Comparison of ENCODE assay signal across 9 cellular contexts in the genomic region with DNA sequence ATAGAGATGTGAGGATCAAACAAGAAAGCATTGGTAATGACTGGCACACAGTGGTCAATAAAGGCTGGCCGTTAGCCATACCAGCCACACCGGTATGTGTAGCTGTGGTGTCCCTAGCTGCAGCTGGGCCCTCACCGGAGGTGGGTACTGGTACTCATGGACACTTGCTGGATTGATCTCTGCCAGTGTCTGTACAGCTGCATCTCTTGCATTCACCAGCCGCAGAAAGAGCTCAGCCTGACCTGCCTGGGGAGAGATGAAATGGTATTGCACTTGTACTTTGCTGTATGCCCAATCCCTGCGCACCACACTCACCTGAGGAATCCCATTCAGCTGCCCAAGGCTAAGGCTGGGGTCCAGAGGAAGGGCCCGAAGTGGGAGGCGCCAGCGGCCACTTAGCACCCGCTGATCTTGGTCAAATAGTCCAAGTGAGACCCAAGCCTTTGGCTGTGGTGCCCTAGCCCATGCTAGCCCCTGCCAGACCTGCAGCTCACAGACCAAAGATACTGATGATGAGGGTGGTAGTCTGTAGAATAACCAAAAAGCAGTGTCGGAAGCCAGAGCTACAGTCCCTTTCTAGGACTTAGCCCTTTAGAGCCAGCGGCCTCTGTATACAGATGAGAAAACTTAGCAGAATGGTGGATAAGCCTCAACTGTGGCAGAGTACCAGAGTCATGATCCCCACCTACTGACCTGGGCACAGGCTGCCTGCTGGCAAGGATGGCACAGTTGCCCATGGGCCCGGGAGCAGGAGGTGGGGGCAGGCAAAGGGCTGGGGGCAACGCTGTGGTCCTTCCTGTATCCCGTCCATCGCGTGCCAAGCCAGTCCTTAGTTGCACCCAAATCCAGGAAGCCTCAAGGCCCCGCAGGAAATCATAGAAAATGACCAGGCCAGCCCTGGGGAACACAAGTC. TPM values are rescaled to one million over a fixed set of nuclear protein-coding genes. Genes with fewer than 3 reads are reported as not detected.
DNase-seq lines count a peak whose midpoint lies in the region; ATAC-seq and TF ChIP-seq lines count a peak whose summit lies in the region.
"Had no signal": no experiment of that assay in that cellular context is flagged by ENCODE, and none has a peak within 500 bp of the region (broad histone marks: within the 10 kb centered on the region; RNA-seq: fewer than 3 reads in every experiment).

No MANE protein-coding gene starts in this region.

- H2BK15ac ChIP-seq in mesenchymal stem cell (ENCODE audit: low read depth, poor library complexity, severe bottlenecking) = no peak overlapping the region

- H3K23ac ChIP-seq in mesenchymal stem cell (ENCODE audit: low read length in 2 of 2) = no peak overlapping the region

- peaks cover 29% of the 10 kb centered on the region for H3K36me3 ChIP-seq in SK-N-MC (ENCODE audit: insufficient read depth, low read length)
- peaks cover 0 to 85% (median 27%) of the 10 kb centered on the region in 9 donors for H3K36me3 ChIP-seq in heart right ventricle
- H3K36me3 ChIP-seq in spleen = peaks cover 0 to 100% (median 48%) of the 10 kb centered on the region in 6 donors
- H3K36me3 ChIP-seq in mesenchymal stem cell (ENCODE audit: control insufficient read depth in 1 of 2, insufficient read depth in 2 of 2, low read depth in 1 of 2, low read length in 2 of 2) = peaks cover 52 to 56% of the 10 kb centered on the region in 2 experiments

- H3K27me3 ChIP-seq in heart right ventricle (no peaks in the 10 kb centered on the region), spleen (replicated peaks in 1 of 7) (no peaks in the 10 kb centered on the region), mesenchymal stem cell (ENCODE audit: control insufficient read depth in 1 of 2, insufficient read depth in 1 of 2, low read length in 2 of 2) (no peaks in the 10 kb centered on the region)

- DNase-seq in SK-N-MC (ENCODE audit: low read depth, low spot score) = no peak
- no peak for DNase-seq in heart right ventricle
- peak; percentile 78 for DNase-seq in spleen
- DNase-seq in cerebellum (ENCODE audit: low spot score) = no peak
- DNase-seq in mesenchymal stem cell = no peak
- DNase-seq: effector CD4-positive, alpha-beta T cell had no signal

- TF ChIP-seq POLR2A in GM19193 (IDR thresholded peaks at IDR 0.05; ENCODE audit: extremely low read depth, insufficient read depth, insufficient read length) (peak; percentile 14), spleen (IDR thresholded peaks at IDR 0.05) (no peak)

- H2BK5ac ChIP-seq in mesenchymal stem cell (ENCODE audit: low read depth, low read length, poor library complexity, severe bottlenecking) = no peak overlapping the region

- intact Hi-C loops in heart right ventricle (cut with DNase I) (loop anchor here in 1 of 10 donors (10.0 kb wide), 1 partner anchor 64 kb away; a partner anchor contains a TSS), spleen (cut with DNase I; ENCODE audit: low total_unique reads) (no loop called here)

- H4K8ac ChIP-seq in mesenchymal stem cell (ENCODE audit: low read length) = no peak overlapping the region

- no peak overlapping the region for H2BK12ac ChIP-seq in mesenchymal stem cell (ENCODE audit: low read length in 2 of 2)

- H3K14ac ChIP-seq in mesenchymal stem cell (ENCODE audit: low read length in 2 of 2) = no peak overlapping the region

- 0 out of 2 replicates have a peak overlapping the region, but pooled peaks have one; percentile 44 for H3K27ac ChIP-seq in SK-N-MC
- H3K27ac ChIP-seq in heart right ventricle = peak overlapping the region; percentile 31 to 77 (median 62)
- H3K27ac ChIP-seq in spleen = peak overlapping the region in 7 of 8 donors; percentile 45 to 83 (median 71)
- no peak overlapping the region for H3K27ac ChIP-seq in mesenchymal stem cell (ENCODE audit: low read length, poor library complexity, severe bottlenecking)

- H3K4me3 ChIP-seq in SK-N-MC = no peak overlapping the region
- no peak overlapping the region for H3K4me3 ChIP-seq in heart right ventricle
- H3K4me3 ChIP-seq in spleen = no peak overlapping the region
- H3K4me3 ChIP-seq in mesenchymal stem cell (ENCODE audit: insufficient read depth in 1 of 2, low read depth in 1 of 2, low read length in 2 of 2) = no peak overlapping the region

- 82 to 85% methylated on average over 17 of the region's 17 CpGs for WGBS in heart right ventricle, 2 donors
- 85 to 91% (median 86%) methylated on average over 16 to 17 of the region's 17 CpGs for WGBS in spleen, 5 donors
- 97% methylated on average over 17 of the region's 17 CpGs for WGBS in mesenchymal stem cell

- H3K9ac ChIP-seq in SK-N-MC (ENCODE audit: insufficient read length) (no peak overlapping the region), mesenchymal stem cell (ENCODE audit: low read length) (no peak overlapping the region)

- no peak overlapping the region for H3K4me2 ChIP-seq in mesenchymal stem cell (ENCODE audit: low read length, poor library complexity, severe bottlenecking)

- no peaks in the 10 kb centered on the region for H3K9me3 ChIP-seq in SK-N-MC (ENCODE audit: low read depth, low read length)
- no peaks in the 10 kb centered on the region for H3K9me3 ChIP-seq in heart right ventricle
- no peaks in the 10 kb centered on the region for H3K9me3 ChIP-seq in spleen
- no peaks in the 10 kb centered on the region for H3K9me3 ChIP-seq in mesenchymal stem cell (ENCODE audit: control insufficient read depth, low read length)

- peaks cover 2% of the 10 kb centered on the region for H3K79me1 ChIP-seq in mesenchymal stem cell (replicated peaks; ENCODE audit: low read length, poor library complexity, severe bottlenecking)

- no peak overlapping the region for H2AK5ac ChIP-seq in mesenchymal stem cell (ENCODE audit: low read length, severe bottlenecking)

- H4K91ac ChIP-seq in mesenchymal stem cell (ENCODE audit: low read length) = no peak overlapping the region

- ATAC-seq in heart right ventricle = peak in 7 of 8 donors; percentile 5 to 31 (median 28)
- no peak for ATAC-seq in GM18868 (IDR thresholded peaks at IDR 0.05; ENCODE audit: unreplicated experiment)
- ATAC-seq in HG02610 (IDR thresholded peaks at IDR 0.05; ENCODE audit: unreplicated experiment) = no peak

- H3K4me1 ChIP-seq in heart right ventricle = peaks cover 6 to 46% (median 25%) of the 10 kb centered on the region in 9 donors
- peaks cover 3 to 50% (median 19%) of the 10 kb centered on the region in 6 donors for H3K4me1 ChIP-seq in spleen
- no peaks in the 10 kb centered on the region for H3K4me1 ChIP-seq in mesenchymal stem cell (ENCODE audit: control insufficient read depth, insufficient read depth, low read depth, low read length)

- H3K4ac ChIP-seq in mesenchymal stem cell (ENCODE audit: low read depth in 1 of 2, low read length in 2 of 2) = no peak overlapping the region

- H3K18ac ChIP-seq in mesenchymal stem cell (ENCODE audit: low read depth in 1 of 2, low read length in 2 of 2) = no peak overlapping the region

- H2BK120ac ChIP-seq in mesenchymal stem cell (ENCODE audit: low read depth, low read length) = no peak overlapping the region

- TF ChIP-seq CTCF in heart right ventricle (IDR thresholded peaks at IDR 0.05) (no peak), spleen (IDR thresholded peaks at IDR 0.05 in 8 of 11, conservative IDR thresholded peaks at IDR 0.05 in 3 of 11) (no peak)

- no peak overlapping the region for H2AFZ ChIP-seq in mesenchymal stem cell (ENCODE audit: low read depth, low read length)

RNA-seq across cellular contexts. Expression of a gene that starts 3.0 kb away (rescaled TPM):
- total RNA-seq in heart right ventricle = 1 to 10 TPM in 5 of 10 donors, under 1 TPM in 5; 0.64 to 1.7 (median 1.0) TPM
- 1 to 10 TPM in 1 of 2 donors, under 1 TPM in 1; 0.62 to 5.0 TPM for polyA plus RNA-seq in heart right ventricle
- 1 to 10 TPM; 2.6 to 7.6 (median 5.4) TPM for total RNA-seq in spleen
- polyA plus RNA-seq in spleen = 1 to 10 TPM in 2 of 3 donors, under 1 TPM in 1; 0.55 to 1.6 (median 1.5) TPM
- total RNA-seq in cerebellum = 1.00 TPM
- polyA plus RNA-seq in mesenchymal stem cell (2013, experiment 1 of 2) = 0.28 TPM
- 0.16 TPM for polyA plus RNA-seq in mesenchymal stem cell (2013, experiment 2 of 2)

RNA-seq across cellular contexts. Expression of a gene that starts 37.0 kb away (rescaled TPM):
- 10 to 100 TPM; 26.6 to 49.1 (median 30.3) TPM for total RNA-seq in heart right ventricle
- 100 to 1,000 TPM in 1 of 2 donors, 10 to 100 TPM in 1; 67.6 to 127 TPM for polyA plus RNA-seq in heart right ventricle
- total RNA-seq in spleen = 100 to 1,000 TPM in 5 of 7 donors, 10 to 100 TPM in 2; 85.1 to 143 (median 110) TPM
- 100 to 1,000 TPM; 132 to 151 (median 139) TPM for polyA plus RNA-seq in spleen
- total RNA-seq in cerebellum = 122 TPM
- polyA plus RNA-seq in mesenchymal stem cell (2013, experiment 1 of 2) = 45.8 TPM
- 43.1 TPM for polyA plus RNA-seq in mesenchymal stem cell (2013, experiment 2 of 2)

Comparison
In these comparisons a context has a peak if more than half of its experiments do, and no peak if none do; other contexts are left out.
1. ATAC-seq: peak in heart right ventricle (7 of 8); none in GM18868 (single experiment) and HG02610 (single experiment).